Comparison of ENCODE assay signal across 8 cellular contexts in genomic region chr2:169584005-169584877, GRCh38. TPM values are rescaled to one million over a fixed set of nuclear protein-coding genes. Genes with fewer than 3 reads are reported as not detected.
DNase-seq lines count a peak whose midpoint lies in the region; ATAC-seq, FAIRE-seq and TF ChIP-seq lines count a peak whose summit lies in the region.

Gene PPIG, plus strand, starts transcription at chr2:169584351. Its CDS starts 19,691 bp downstream, at chr2:169604042.

- 5% methylated on average over 49 of the region's 49 CpGs for WGBS in prostate gland
- WGBS in urinary bladder = 5% methylated on average over 49 of the region's 49 CpGs

- no peaks in the 10 kb centered on the region for H3K27me3 ChIP-seq in prostate gland (replicated peaks; ENCODE audit: insufficient read depth)

- H3K4me1 ChIP-seq in prostate gland (replicated peaks) (no peaks in the 10 kb centered on the region), urinary bladder (ENCODE audit: insufficient read depth) (no peaks in the 10 kb centered on the region)

- peak; percentile 90 for ATAC-seq in HG02763 (IDR thresholded peaks at IDR 0.05; ENCODE audit: unreplicated experiment)
- ATAC-seq in left ventricle myocardium superior = peak; percentile 98

- H3K27ac ChIP-seq in prostate gland (peak within 1 kb of the TSS; percentile 98 to 99), urinary bladder (ENCODE audit: low read depth) (peak within 1 kb of the TSS; percentile 98)

- peak; percentile 97 for FAIRE-seq in GM12891 (lab: Jason Lieb, UNC)

- H3K4me3 ChIP-seq in prostate gland (peak within 1 kb of the TSS; percentile 70 to 98), urinary bladder (ENCODE audit: low read depth, low read length) (peak within 1 kb of the TSS; percentile 64)

- no peak for TF ChIP-seq CTCF in prostate gland (IDR thresholded peaks at IDR 0.05)

- no peaks in the 10 kb centered on the region for H3K9me3 ChIP-seq in prostate gland

- peak; percentile 74; the same call in 1 of the 2 replicates for TF ChIP-seq POLR2A in GM12891 (IDR thresholded peaks at IDR 0.05; ENCODE audit: low read depth, low read length)
- peak; percentile 47 for TF ChIP-seq POLR2A in prostate gland (IDR thresholded peaks at IDR 0.05)

- intact Hi-C loops in T-helper 1 cell treated with Interleukin-12 subunit alpha and Interleukin-12 subunit beta and Interleukin-4 antibody, amounts not matched to agents 30 ng/mL and 1 ng/mL, for 36 hours (cut with micrococcal nuclease) = loop anchor here (1.0 to 10.0 kb wide), 7 partner anchors 11 to 1850 kb away; partner anchors contain the start of genes BBS5, CFAP210, DCAF17 and FASTKD1
- intact Hi-C loops in left ventricle myocardium superior (cut with micrococcal nuclease) (no loop called here), prostate gland (cut with DNase I) (loop anchor here (2.0 to 10.0 kb wide), 2 partner anchors 105 to 111 kb away; partner anchors contain the start of genes BBS5, CFAP210 and PHOSPHO2)

- DNase-seq in GM12891 (ENCODE audit: insufficient read length, low spot score) = peak; percentile 76
- DNase-seq in NCI-H1436 treated with DMSO at 0.1 percent for 48 hours (lab: John Stamatoyannopoulos, UW) = peak; percentile 25
- DNase-seq in amniotic stem cell (lab: John Stamatoyannopoulos, UW) = peak; percentile 79
- peak; percentile 92 for DNase-seq in left ventricle myocardium superior
- peak; percentile 83 for DNase-seq in prostate gland (ENCODE audit: low spot score)

- H3K36me3 ChIP-seq in prostate gland (no peaks in the 10 kb centered on the region), urinary bladder (ENCODE audit: insufficient read depth) (no peaks in the 10 kb centered on the region)

TF ChIP-seq in GM12891, 5 proteins besides CTCF, POLR2A, EP300 and RAD21:
- TF ChIP-seq POU2F2 (IDR thresholded peaks at IDR 0.05; ENCODE audit: low read depth, low read length) (peak; percentile 88), PAX5 (IDR thresholded peaks at IDR 0.05; ENCODE audit: insufficient read depth, low read length, severe bottlenecking) (no peak), SPI1 (IDR thresholded peaks at IDR 0.05; ENCODE audit: low read depth, low read length) (peak; percentile 25), POLR2AphosphoS5 (IDR thresholded peaks at IDR 0.05; ENCODE audit: low read depth, low read length) (peak; percentile 82), TAF1 (IDR thresholded peaks at IDR 0.05; ENCODE audit: low read depth, low read length) (peak; percentile 82; the same call in 1 of the 2 replicates)

RNA-seq across cellular contexts. Expression of gene PPIG, which starts in this region (rescaled TPM):
- polyA plus RNA-seq in GM12891 (2012; ENCODE audit: low read depth, missing spikeins) = 51.7 TPM
- 52.3 and 60.2 TPM in 2 replicates for total RNA-seq in T-helper 1 cell treated with Interleukin-12 subunit alpha and Interleukin-12 subunit beta and Interleukin-4 antibody, amounts not matched to agents 30 ng/mL and 1 ng/mL, for 36 hours
- total RNA-seq in left ventricle myocardium superior = 35.2 TPM
- 10 to 100 TPM; 30.9 to 38.0 TPM for total RNA-seq in prostate gland
- total RNA-seq in urinary bladder = 80.3 TPM
- polyA plus RNA-seq in urinary bladder = 36.7 TPM

Comparison
In these comparisons a context has a peak if more than half of its experiments do, and no peak if none do; other contexts are left out.
1. Peak in every context shown above with its lines: DNase-seq, ATAC-seq, H3K4me3 ChIP-seq and H3K27ac ChIP-seq.
2. DNase-seq: peak in every context shown above with its lines; median percentile 92 in left ventricle myocardium superior; 83 in prostate gland; 79 in amniotic stem cell; 76 in GM12891; 25 in NCI-H1436 treated with DMSO at 0.1 percent for 48 hours.